ENCODE assay signal across 1 cellular context in the genomic region with DNA sequence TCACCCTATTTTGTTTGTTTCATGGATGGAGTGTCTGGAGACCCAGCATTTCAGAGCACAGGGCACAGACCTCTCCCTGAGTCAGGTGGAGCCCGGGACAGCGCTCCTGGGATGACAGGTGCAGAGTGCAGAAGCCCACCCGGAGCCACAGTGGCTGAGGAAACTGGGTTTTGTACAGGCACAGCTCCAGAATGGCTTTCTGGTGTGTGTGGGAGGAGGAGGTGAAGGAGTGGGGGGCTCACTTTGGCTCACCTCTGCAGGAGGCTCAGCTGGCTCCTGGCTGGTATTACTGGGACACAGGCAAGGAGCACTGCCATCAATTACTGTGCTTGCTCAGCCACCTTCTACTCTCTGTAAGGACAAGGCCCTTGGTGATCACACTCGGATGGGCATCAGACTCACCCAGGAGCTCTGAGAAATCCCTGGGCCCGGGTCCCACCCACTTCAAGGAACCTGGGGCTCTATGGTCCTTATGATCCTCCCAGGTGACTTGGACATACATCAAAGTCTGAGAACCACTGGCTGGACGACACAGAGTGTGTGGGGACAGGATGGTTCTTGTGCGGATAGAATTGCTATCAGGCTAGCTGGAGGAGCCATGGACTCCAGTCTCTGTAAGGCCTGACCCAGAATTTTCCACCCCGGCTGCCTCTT.
TF ChIP-seq lines count a peak whose summit lies in the region.

No MANE protein-coding gene starts in this region.

TF ChIP-seq in IMR-90, 13 proteins besides CTCF, POLR2A, EP300 and RAD21 (continued from another document):
- TF ChIP-seq MAZ (IDR thresholded peaks at IDR 0.05; ENCODE audit: borderline replicate concordance, low read depth, low read length), result no peak
- TF ChIP-seq MXI1 (IDR thresholded peaks at IDR 0.05; ENCODE audit: borderline replicate concordance, low read depth, low read length), result no peak
- TF ChIP-seq NFE2L2 (IDR thresholded peaks at IDR 0.05; ENCODE audit: low read depth, low read length), result no peak
